In genomic region chr6:49815166-49815565, GRCh38 we compare ENCODE assay signal across 38 cellular contexts. TPM values are rescaled to one million over a fixed set of nuclear protein-coding genes. Genes with fewer than 3 reads are reported as not detected.
"Had no signal": no experiment of that assay in that cellular context is flagged by ENCODE, and none has a peak within 500 bp of the region (broad histone marks: within the 10 kb centered on the region; RNA-seq: fewer than 3 reads in every experiment).

No MANE protein-coding gene starts in this region.

- H3K36me3 ChIP-seq: MG63 had no signal

- H3K27me3 ChIP-seq: MG63 had no signal

- H3K9me3 ChIP-seq: MG63 had no signal

- H3K9ac ChIP-seq: KMS-11 had no signal

- H3K27ac ChIP-seq: KMS-11 had no signal

- DNase-seq: Karpas-422, Kasumi-1, MG63, MM.1S, MV-4-11, NCI-H1048, NCI-H1092, NCI-H1092 treated with DMSO at 0.1 percent for 48 hours, NCI-H1105, NCI-H1105 treated with DMSO at 0.1 percent for 48 hours, NCI-H1417, NCI-H1417 treated with DMSO at 0.1 percent for 48 hours, NCI-H1436, NCI-H1436 treated with DMSO at 0.1 percent for 48 hours, NCI-H146, NCI-H1694, NCI-H1694 treated with DMSO at 0.1 percent for 48 hours, NCI-H187, NCI-H187 treated with DMSO at 0.1 percent for 48 hours, NCI-H1930, NCI-H2029, NCI-H2029 treated with DMSO at 0.1 percent for 48 hours, NCI-H2081, NCI-H2081 treated with DMSO at 0.1 percent for 48 hours, NCI-H2107, NCI-H2171, NCI-H2171 treated with DMSO at 0.1 percent for 48 hours, NCI-H2227 treated with DMSO at 0.1 percent for 48 hours, NCI-H226, NCI-H345, NCI-H446, NCI-H446 treated with DMSO at 0.1 percent for 48 hours, NCI-H510A had no signal

- H3K4me3 ChIP-seq: MG63 had no signal

- H3K4me2 ChIP-seq: KMS-11 had no signal

RNA-seq across cellular contexts. Expression of gene PGK2, which starts 28.1 kb away (rescaled TPM):
- total RNA-seq: LHCN-M2, M059J, MCF 10A, NCI-H460 had no signal

RNA-seq across cellular contexts. Expression of gene CRISP1, which starts 51.2 kb away (rescaled TPM):
- total RNA-seq: LHCN-M2, M059J, MCF 10A, NCI-H460 had no signal
